ENCODE assay signal across 11 cellular contexts in genomic region chr9:131837316-131837715, GRCh38.
DNase-seq lines count a peak whose midpoint lies in the region; ATAC-seq and TF ChIP-seq lines count a peak whose summit lies in the region.
"Had no signal": no experiment of that assay in that cellular context is flagged by ENCODE, and none has a peak within 500 bp of the region (broad histone marks: within the 10 kb centered on the region; RNA-seq: fewer than 3 reads in every experiment).

No MANE protein-coding gene starts in this region.

- H3K4me1 ChIP-seq in BLaER1 (peaks cover 100% of the 10 kb centered on the region), H9 (ENCODE audit: insufficient read depth, low read length) (no peaks in the 10 kb centered on the region), gastrocnemius medialis (no peaks in the 10 kb centered on the region)

- TF ChIP-seq POLR2A in gastrocnemius medialis (IDR thresholded peaks at IDR 0.05), result no peak

- H3K27ac Mint-ChIP-seq in H9, result no peak overlapping the region
- peak overlapping the region; percentile 62 for H3K27ac Mint-ChIP-seq in T-helper 2 cell treated with Interferon-gamma antibody and Interleukin-4, amounts not matched to agents 5 μg/mL and 100 μg/mL, for 36 hours
- H3K27ac Mint-ChIP-seq in activated T-helper 2 cell treated with anti-CD3 and anti-CD28 coated beads, Interferon-gamma antibody, Interleukin-2, Interleukin-4, amounts not matched to agents 10 μg/mL and 5 μg/mL and 100 μg/mL, durations not matched to agents 14 hours and 24 hours and 36 hours, result no peak overlapping the region
- H3K27ac Mint-ChIP-seq: HFFc6; stimulated activated naive CD8-positive, alpha-beta T cell treated with anti-CD3 and anti-CD28 coated beads, Interleukin-15, amount 100 ng/mL, for 72 hours had no signal

- H3K9me3 Mint-ChIP-seq in H9, result peaks cover 7 to 8% of the 10 kb centered on the region in 2 experiments
- H3K9me3 Mint-ChIP-seq in T-helper 2 cell treated with Interferon-gamma antibody and Interleukin-4, amounts not matched to agents 5 μg/mL and 100 μg/mL, for 36 hours, result peaks cover 12% of the 10 kb centered on the region
- peaks cover 20% of the 10 kb centered on the region for H3K9me3 Mint-ChIP-seq in activated T-helper 2 cell treated with anti-CD3 and anti-CD28 coated beads, Interferon-gamma antibody, Interleukin-2, Interleukin-4, amounts not matched to agents 10 μg/mL and 5 μg/mL and 100 μg/mL, durations not matched to agents 14 hours and 24 hours and 36 hours

- no peak overlapping the region for H3K18ac ChIP-seq in H9 (ENCODE audit: insufficient read length, low read depth, low read length)

- no peak overlapping the region for H2BK20ac ChIP-seq in H9 (ENCODE audit: low read depth, low read length, poor library complexity, severe bottlenecking)

- no peak overlapping the region for H2BK15ac ChIP-seq in H9 (ENCODE audit: low read depth, low read length)

- no peak overlapping the region for H4K8ac ChIP-seq in H9 (replicated peaks; ENCODE audit: insufficient read length, low read depth, low read length)

- H2BK12ac ChIP-seq in H9 (ENCODE audit: insufficient read length, low read depth, low read length), result no peak overlapping the region

- H4K20me1 ChIP-seq in BLaER1, result no peaks in the 10 kb centered on the region
- H4K20me1 ChIP-seq in H9 (ENCODE audit: control insufficient read depth, insufficient read depth, insufficient read length), result no peaks in the 10 kb centered on the region

- H3K36me3 ChIP-seq in BLaER1 (no peaks in the 10 kb centered on the region), gastrocnemius medialis (no peaks in the 10 kb centered on the region)

- in situ Hi-C loops in gastrocnemius medialis (cut with MboI; ENCODE audit: low sequenced_read_pairs in 4 of 4), result no loop called here

- H3K4me3 Mint-ChIP-seq in H9, result no peak overlapping the region
- no peak overlapping the region for H3K4me3 Mint-ChIP-seq in T-helper 2 cell treated with Interferon-gamma antibody and Interleukin-4, amounts not matched to agents 5 μg/mL and 100 μg/mL, for 36 hours
- H3K4me3 Mint-ChIP-seq in activated T-helper 2 cell treated with anti-CD3 and anti-CD28 coated beads, Interferon-gamma antibody, Interleukin-2, Interleukin-4, amounts not matched to agents 10 μg/mL and 5 μg/mL and 100 μg/mL, durations not matched to agents 14 hours and 24 hours and 36 hours (ENCODE audit: low read depth), result no peak overlapping the region
- H3K4me3 Mint-ChIP-seq: HFFc6; stimulated activated naive CD8-positive, alpha-beta T cell treated with anti-CD3 and anti-CD28 coated beads, Interleukin-15, amount 100 ng/mL, for 72 hours had no signal

- DNase-seq in H9 (peak; percentile 67), islet precursor cell (peak; percentile 70), LoVo (ENCODE audit: low spot score) (no peak), gastrocnemius medialis (no peak)
- DNase-seq in T-helper 2 cell treated with Interferon-gamma antibody and Interleukin-4, amounts not matched to agents 5 μg/mL and 100 μg/mL, for 36 hours (ENCODE audit: low spot score), result no peak
- DNase-seq in activated T-helper 2 cell treated with anti-CD3 and anti-CD28 coated beads, Interferon-gamma antibody, Interleukin-2, Interleukin-4, amounts not matched to agents 10 μg/mL and 5 μg/mL and 100 μg/mL, durations not matched to agents 14 hours and 24 hours and 36 hours (ENCODE audit: low spot score), result no peak
- DNase-seq: HFFc6, left colon had no signal

- H2AK5ac ChIP-seq in H9 (ENCODE audit: insufficient read length, low read length), result no peak overlapping the region

- H3K4ac ChIP-seq in H9 (ENCODE audit: low read depth, low read length), result no peak overlapping the region

- no peaks in the 10 kb centered on the region for H3K79me1 ChIP-seq in H9 (ENCODE audit: insufficient read depth, low read depth, low read length, poor library complexity, severe bottlenecking)

- TF ChIP-seq CTCF in H9 (conservative IDR thresholded peaks at IDR 0.05) (peak; percentile 51; the same call in 2 of the 3 replicates), gastrocnemius medialis (IDR thresholded peaks at IDR 0.05 in 4 of 5, conservative IDR thresholded peaks at IDR 0.05 in 1 of 5) (peak in 1 of 5 experiments; percentile 21)

- H3K27ac ChIP-seq in BLaER1, result peak overlapping the region; percentile 93
- H3K27ac ChIP-seq in H9 (ENCODE audit: insufficient read length, low read depth, low read length), result no peak overlapping the region
- H3K27ac ChIP-seq in gastrocnemius medialis, result no peak overlapping the region

- no peak overlapping the region for H3K23ac ChIP-seq in H9 (ENCODE audit: insufficient read length, low read depth, low read length)

- no peak overlapping the region for H2AFZ ChIP-seq in H9 (ENCODE audit: low read length)

- ATAC-seq in gastrocnemius medialis (no peak), GM18861 (IDR thresholded peaks at IDR 0.05; ENCODE audit: unreplicated experiment) (no peak)
- ATAC-seq: left colon had no signal

- peak overlapping the region; percentile 80; the same call in 1 of the 2 replicates for H3K9ac ChIP-seq in BLaER1
- H3K9ac ChIP-seq in H9 (ENCODE audit: extremely low read depth, insufficient read length, low read length), result no peak overlapping the region

- no peaks in the 10 kb centered on the region for H3K79me2 ChIP-seq in H9 (ENCODE audit: insufficient read depth, low read length)

- H3K4me1 Mint-ChIP-seq in H9, result peaks cover 2 to 33% of the 10 kb centered on the region in 2 experiments; a peak in 3 of 4 replicates
- peaks cover 27% of the 10 kb centered on the region for H3K4me1 Mint-ChIP-seq in T-helper 2 cell treated with Interferon-gamma antibody and Interleukin-4, amounts not matched to agents 5 μg/mL and 100 μg/mL, for 36 hours (ENCODE audit: low read depth)
- H3K4me1 Mint-ChIP-seq in activated T-helper 2 cell treated with anti-CD3 and anti-CD28 coated beads, Interferon-gamma antibody, Interleukin-2, Interleukin-4, amounts not matched to agents 10 μg/mL and 5 μg/mL and 100 μg/mL, durations not matched to agents 14 hours and 24 hours and 36 hours (ENCODE audit: low read depth), result peaks cover 21% of the 10 kb centered on the region

- H3K27me3 Mint-ChIP-seq in H9 (ENCODE audit: low read depth), result peaks cover 5% of the 10 kb centered on the region; the same call in 1 of the 2 replicates
- no peaks in the 10 kb centered on the region for H3K27me3 Mint-ChIP-seq in T-helper 2 cell treated with Interferon-gamma antibody and Interleukin-4, amounts not matched to agents 5 μg/mL and 100 μg/mL, for 36 hours (ENCODE audit: low read depth)
- H3K27me3 Mint-ChIP-seq in activated T-helper 2 cell treated with anti-CD3 and anti-CD28 coated beads, Interferon-gamma antibody, Interleukin-2, Interleukin-4, amounts not matched to agents 10 μg/mL and 5 μg/mL and 100 μg/mL, durations not matched to agents 14 hours and 24 hours and 36 hours (ENCODE audit: low read depth), result peaks cover 2% of the 10 kb centered on the region

- H3T11ph ChIP-seq in H9 (ENCODE audit: low read length), result no peak overlapping the region

- H4K91ac ChIP-seq in H9 (ENCODE audit: insufficient read length, low read depth, low read length), result no peak overlapping the region

- no CpG with 5 or more reads among the region's 10 CpGs for WGBS in H9 (ENCODE audit: extremely low coverage, insufficient read length, low lambda C conversion rate)

- H3K27me3 ChIP-seq in BLaER1, result no peaks in the 10 kb centered on the region
- no peaks in the 10 kb centered on the region for H3K27me3 ChIP-seq in H9 (ENCODE audit: insufficient read depth, low read length)
- H3K27me3 ChIP-seq in gastrocnemius medialis, result peaks cover 10 to 29% (median 11%) of the 10 kb centered on the region in 3 donors

- no peaks in the 10 kb centered on the region for H3K23me2 ChIP-seq in H9 (ENCODE audit: insufficient read length, low read depth, low read length, poor library complexity, severe bottlenecking)

- H3K36me3 Mint-ChIP-seq in H9 (ENCODE audit: insufficient read depth in 1 of 3, low read depth in 3 of 3), result peaks cover 0 to 9% (median 3%) of the 10 kb centered on the region in 3 experiments; a peak in 3 of 7 replicates
- H3K36me3 Mint-ChIP-seq in T-helper 2 cell treated with Interferon-gamma antibody and Interleukin-4, amounts not matched to agents 5 μg/mL and 100 μg/mL, for 36 hours (ENCODE audit: low read depth), result peaks cover 6% of the 10 kb centered on the region
- H3K36me3 Mint-ChIP-seq in activated T-helper 2 cell treated with anti-CD3 and anti-CD28 coated beads, Interferon-gamma antibody, Interleukin-2, Interleukin-4, amounts not matched to agents 10 μg/mL and 5 μg/mL and 100 μg/mL, durations not matched to agents 14 hours and 24 hours and 36 hours (ENCODE audit: low read depth), result peaks cover 7% of the 10 kb centered on the region

- intact Hi-C loops in gastrocnemius medialis (cut with DNase I; ENCODE audit: low total_unique reads), result no loop called here
- intact Hi-C loops in activated T-helper 2 cell treated with anti-CD3 and anti-CD28 coated beads, Interferon-gamma antibody, Interleukin-2, Interleukin-4, amounts not matched to agents 10 μg/mL and 5 μg/mL and 100 μg/mL, durations not matched to agents 14 hours and 24 hours and 36 hours (cut with micrococcal nuclease), result loop anchor here (10.0 kb wide), 1 partner anchor 407 kb away; no protein-coding TSS in a partner anchor

- no peak overlapping the region for H3K56ac ChIP-seq in H9 (ENCODE audit: insufficient read length, low read depth, low read length)

- H3K4me2 ChIP-seq in BLaER1 (peak overlapping the region; percentile 95), H9 (ENCODE audit: insufficient read depth, insufficient read length, low read length) (no peak overlapping the region)

- H2BK120ac ChIP-seq in H9 (ENCODE audit: low read depth, low read length, poor library complexity, severe bottlenecking), result no peak overlapping the region

- no peak overlapping the region for H4K5ac ChIP-seq in H9 (ENCODE audit: insufficient read length, low read depth, low read length)

- H3K4me3 ChIP-seq in BLaER1 (no peak overlapping the region; the same call in 1 of the 2 replicates), gastrocnemius medialis (no peak overlapping the region)

- H2BK5ac ChIP-seq in H9 (ENCODE audit: insufficient read length, low read length), result no peak overlapping the region

- no peak overlapping the region for H3K14ac ChIP-seq in H9 (ENCODE audit: insufficient read depth, low read length)

- peaks cover 11% of the 10 kb centered on the region for H3K9me3 ChIP-seq in BLaER1
- H3K9me3 ChIP-seq in H9 (ENCODE audit: control insufficient read depth, low read depth, low read length), result no peaks in the 10 kb centered on the region
- H3K9me3 ChIP-seq in gastrocnemius medialis, result no peaks in the 10 kb centered on the region

Comparison
In these comparisons a context has a peak if more than half of its experiments do, and no peak if none do; other contexts are left out.
1. DNase-seq: peak in H9 (single experiment) and islet precursor cell (single experiment); none in T-helper 2 cell treated with Interferon-gamma antibody and Interleukin-4, amounts not matched to agents 5 μg/mL and 100 μg/mL, for 36 hours (single experiment), LoVo (single experiment), gastrocnemius medialis (0 of 2) and activated T-helper 2 cell treated with anti-CD3 and anti-CD28 coated beads, Interferon-gamma antibody, Interleukin-2, Interleukin-4, amounts not matched to agents 10 μg/mL and 5 μg/mL and 100 μg/mL, durations not matched to agents 14 hours and 24 hours and 36 hours (single experiment).